14 cellular contexts compared by ENCODE assay signal in the genomic region with DNA sequence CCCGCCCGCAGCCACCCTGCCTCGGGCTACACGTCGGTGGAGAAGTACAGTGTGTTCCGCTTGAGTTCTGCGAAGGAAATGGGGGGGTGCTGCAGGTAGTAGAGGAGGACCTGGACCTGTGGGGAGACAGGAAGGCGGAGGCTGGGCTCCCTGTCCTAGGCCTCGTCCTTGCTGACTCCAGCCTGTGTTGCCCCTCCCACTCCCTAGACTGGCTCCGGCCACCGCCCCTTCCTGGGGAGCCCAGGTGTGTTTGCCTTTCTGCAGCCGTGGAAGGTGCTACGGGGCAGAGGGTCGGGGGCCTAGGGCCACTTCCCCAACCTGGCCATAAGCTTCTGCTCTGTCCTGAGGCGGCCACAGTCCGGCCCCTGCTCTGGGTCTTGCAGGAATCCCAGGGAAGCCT. TPM values are rescaled to one million over a fixed set of nuclear protein-coding genes. Genes with fewer than 3 reads are reported as not detected.
DNase-seq lines count a peak whose midpoint lies in the region; ATAC-seq, FAIRE-seq and TF ChIP-seq lines count a peak whose summit lies in the region.
"Had no signal": no experiment of that assay in that cellular context is flagged by ENCODE, and none has a peak within 500 bp of the region (broad histone marks: within the 10 kb centered on the region; RNA-seq: fewer than 3 reads in every experiment).

No MANE protein-coding gene starts in this region.

- no peaks in the 10 kb centered on the region for H3K9me3 Mint-ChIP-seq in activated T-helper 17 cell treated with anti-CD3 and anti-CD28 coated beads, Interleukin-2, amount 50 U/mL, for 72 hours
- H3K9me3 Mint-ChIP-seq: effector memory CD8-positive, alpha-beta T cell had no signal

- peak overlapping the region; percentile 86 to 88 for H3K27ac ChIP-seq in right atrium auricular region
- peak overlapping the region; percentile 55 to 90 (median 68) for H3K27ac ChIP-seq in gastrocnemius medialis
- H3K27ac ChIP-seq: HL-60 had no signal

- TF ChIP-seq POLR2A in gastrocnemius medialis (IDR thresholded peaks at IDR 0.05), result no peak

- H3K4me3 Mint-ChIP-seq in activated T-helper 17 cell treated with anti-CD3 and anti-CD28 coated beads, Interleukin-2, amount 50 U/mL, for 72 hours, result no peak overlapping the region
- H3K4me3 Mint-ChIP-seq in T-helper 17 cell, result no peak overlapping the region
- H3K4me3 Mint-ChIP-seq: effector memory CD8-positive, alpha-beta T cell had no signal

- H3K27ac Mint-ChIP-seq in activated T-helper 17 cell treated with anti-CD3 and anti-CD28 coated beads, Interleukin-2, amount 50 U/mL, for 72 hours, result peak overlapping the region; percentile 50
- H3K27ac Mint-ChIP-seq in T-helper 17 cell, result no peak overlapping the region

- ATAC-seq in activated T-helper 17 cell treated with anti-CD3 and anti-CD28 coated beads, Interleukin-2, amount 50 U/mL, for 72 hours (replicated peaks), result no peak
- ATAC-seq in gastrocnemius medialis, result no peak
- no peak for ATAC-seq in T-helper 17 cell
- no peak for ATAC-seq in GM18861 (IDR thresholded peaks at IDR 0.05; ENCODE audit: unreplicated experiment)
- ATAC-seq in GM19328 (IDR thresholded peaks at IDR 0.05; ENCODE audit: unreplicated experiment), result no peak
- ATAC-seq: effector memory CD8-positive, alpha-beta T cell; GM12878 had no signal

- no peaks in the 10 kb centered on the region for H3K9me3 ChIP-seq in right atrium auricular region
- H3K9me3 ChIP-seq in gastrocnemius medialis, result no peaks in the 10 kb centered on the region
- no peaks in the 10 kb centered on the region for H3K9me3 ChIP-seq in T-helper 17 cell (ENCODE audit: control insufficient read depth, low read length, poor library complexity, severe bottlenecking)

- in situ Hi-C loops in gastrocnemius medialis (cut with MboI; ENCODE audit: low sequenced_read_pairs in 4 of 4), result no loop called here

- no peak for FAIRE-seq in RCC 7860 (lab: Jason Lieb, UNC)
- FAIRE-seq: GM12878 had no signal

- peaks cover 54% of the 10 kb centered on the region for H3K36me3 Mint-ChIP-seq in activated T-helper 17 cell treated with anti-CD3 and anti-CD28 coated beads, Interleukin-2, amount 50 U/mL, for 72 hours (ENCODE audit: low read depth)
- H3K36me3 Mint-ChIP-seq in T-helper 17 cell (ENCODE audit: low read depth), result peaks cover 3% of the 10 kb centered on the region

- peak; percentile 22 for DNase-seq in DMS79 (lab: John Stamatoyannopoulos, UW)
- DNase-seq in right atrium auricular region (ENCODE audit: low spot score), result no peak
- no peak for DNase-seq in gastrocnemius medialis
- no peak for DNase-seq in T-helper 17 cell
- no peak for DNase-seq in RCC 7860 (ENCODE audit: low spot score)
- DNase-seq: activated CD4-positive, CD25-positive, alpha-beta regulatory T cell; activated gamma-delta T cell treated with Interleukin-2 at 50 U/mL for 16 hours; effector memory CD8-positive, alpha-beta T cell; NCI-H1048 had no signal

- peaks cover 71% of the 10 kb centered on the region for H3K36me3 ChIP-seq in right atrium auricular region
- peaks cover 0 to 44% of the 10 kb centered on the region in 2 donors for H3K36me3 ChIP-seq in gastrocnemius medialis

- H3K4me3 ChIP-seq in right atrium auricular region, result no peak overlapping the region
- H3K4me3 ChIP-seq in gastrocnemius medialis, result peak overlapping the region in 1 of 4 donors; percentile 31
- H3K4me3 ChIP-seq: GM12878 had no signal

- TF ChIP-seq CTCF in right atrium auricular region (IDR thresholded peaks at IDR 0.05), result no peak
- no peak for TF ChIP-seq CTCF in gastrocnemius medialis (IDR thresholded peaks at IDR 0.05 in 4 of 5, conservative IDR thresholded peaks at IDR 0.05 in 1 of 5)

- no peaks in the 10 kb centered on the region for H3K27me3 Mint-ChIP-seq in activated T-helper 17 cell treated with anti-CD3 and anti-CD28 coated beads, Interleukin-2, amount 50 U/mL, for 72 hours
- no peaks in the 10 kb centered on the region for H3K27me3 Mint-ChIP-seq in T-helper 17 cell
- H3K27me3 Mint-ChIP-seq: effector memory CD8-positive, alpha-beta T cell had no signal

- no peaks in the 10 kb centered on the region for H3K27me3 ChIP-seq in right atrium auricular region
- H3K27me3 ChIP-seq in gastrocnemius medialis, result no peaks in the 10 kb centered on the region

- intact Hi-C loops in gastrocnemius medialis (cut with DNase I; ENCODE audit: low total_unique reads), result no loop called here

- H3K4me1 Mint-ChIP-seq in activated T-helper 17 cell treated with anti-CD3 and anti-CD28 coated beads, Interleukin-2, amount 50 U/mL, for 72 hours, result no peaks in the 10 kb centered on the region
- peaks cover 6% of the 10 kb centered on the region for H3K4me1 Mint-ChIP-seq in T-helper 17 cell

- H3K4me1 ChIP-seq in right atrium auricular region (peaks cover 0 to 97% of the 10 kb centered on the region in 2 donors), gastrocnemius medialis (peaks cover 58% of the 10 kb centered on the region in 2 donors)

RNA-seq across cellular contexts. Expression of a gene that starts 9.1 kb away (rescaled TPM):
- total RNA-seq in activated T-helper 17 cell treated with anti-CD3 and anti-CD28 coated beads, Interleukin-2, amount 50 U/mL, for 72 hours, result 10 to 100 TPM in 1 of 2 donors, 1 to 10 TPM in 1; 6.6 to 12.9 TPM
- total RNA-seq in right atrium auricular region, result 10 to 100 TPM; 14.8 to 15.4 TPM
- total RNA-seq in gastrocnemius medialis, result 10 to 100 TPM; 14.4 to 16.1 (median 15.3) TPM
- 1 to 10 TPM; 7.4 to 8.3 TPM for total RNA-seq in T-helper 17 cell

RNA-seq across cellular contexts. Expression of a gene that starts 26.5 kb away (rescaled TPM):
- total RNA-seq in activated T-helper 17 cell treated with anti-CD3 and anti-CD28 coated beads, Interleukin-2, amount 50 U/mL, for 72 hours, result under 1 TPM; 0.37 to 0.95 TPM
- total RNA-seq in right atrium auricular region (10 to 100 TPM; 15.6 to 17.5 TPM), gastrocnemius medialis (10 to 100 TPM; 55.6 to 86.4 (median 62.7) TPM), T-helper 17 cell (1 to 10 TPM; 3.3 to 4.4 TPM)
